Comparison of ENCODE assay signal across 24 cellular contexts in genomic region chr10:129841590-129841989, GRCh38.
DNase-seq lines count a peak whose midpoint lies in the region; ATAC-seq and TF ChIP-seq lines count a peak whose summit lies in the region.
"Had no signal": no experiment of that assay in that cellular context is flagged by ENCODE, and none has a peak within 500 bp of the region (broad histone marks: within the 10 kb centered on the region; RNA-seq: fewer than 3 reads in every experiment).

No MANE protein-coding gene starts in this region.

- H3K79me1 ChIP-seq in neuronal stem cell (ENCODE audit: low read depth, low read length) = no peaks in the 10 kb centered on the region

- H3K36me3 Mint-ChIP-seq in natural killer cell treated with Interleukin-12 subunit alpha and Interleukin-12 subunit beta and Interleukin-15 and Interleukin-18, amount 100 ng/mL, for 72 hours = no peaks in the 10 kb centered on the region
- H3K36me3 Mint-ChIP-seq in natural killer cell (no peaks in the 10 kb centered on the region), glutamatergic neuron (ENCODE audit: unreplicated experiment) (peaks cover 12% of the 10 kb centered on the region)
- H3K36me3 Mint-ChIP-seq: CD14-positive monocyte; CD4-positive, alpha-beta memory T cell; CD4-positive, CD25-positive, alpha-beta regulatory T cell; CD8-positive, alpha-beta memory T cell had no signal

- H3K27ac ChIP-seq in neuronal stem cell (replicated peaks; ENCODE audit: low read length) = no peak overlapping the region
- H3K27ac ChIP-seq: BLaER1 had no signal

- peak overlapping the region; percentile 8 for H2AK5ac ChIP-seq in neuronal stem cell (ENCODE audit: low read depth, low read length)

- WGBS in neuronal stem cell (ENCODE audit: extremely low coverage in 2 of 2, insufficient read length in 2 of 2, insufficient replicate concordance in 1 of 2), 2 donors = no CpG with 5 or more reads among the region's 9 CpGs

- H3K36me3 ChIP-seq in neuronal stem cell (replicated peaks in 1 of 2; ENCODE audit: control insufficient read depth in 2 of 2, insufficient read depth in 2 of 2, low read length in 2 of 2) = no peaks in the 10 kb centered on the region
- H3K36me3 ChIP-seq: BLaER1 had no signal

- no peak overlapping the region for H4K91ac ChIP-seq in neuronal stem cell (ENCODE audit: low read depth, low read length, poor library complexity)

- peak overlapping the region; percentile 7 for H3K18ac ChIP-seq in neuronal stem cell (ENCODE audit: low read length)

- H3K9me3 ChIP-seq in neuronal stem cell (replicated peaks in 1 of 2; ENCODE audit: control insufficient read depth in 2 of 2, insufficient read depth in 1 of 2, low read depth in 1 of 2, low read length in 2 of 2) = no peaks in the 10 kb centered on the region
- H3K9me3 ChIP-seq: BE2C, BLaER1 had no signal

- no peaks in the 10 kb centered on the region for H3K4me1 ChIP-seq in neuronal stem cell (ENCODE audit: control insufficient read depth in 2 of 2, insufficient read depth in 1 of 2, low read depth in 1 of 2, low read length in 2 of 2)
- H3K4me1 ChIP-seq: BE2C, BLaER1 had no signal

- intact Hi-C loops in natural killer cell (cut with micrococcal nuclease) = no loop called here

- TF ChIP-seq CTCF in natural killer cell (IDR thresholded peaks at IDR 0.05) = no peak
- no peak for TF ChIP-seq CTCF in glutamatergic neuron (IDR thresholded peaks at IDR 0.05; ENCODE audit: partially characterized antibody, unreplicated experiment)

- H2BK15ac ChIP-seq in neuronal stem cell (ENCODE audit: low read length) = no peak overlapping the region

- H3K9me3 Mint-ChIP-seq in natural killer cell treated with Interleukin-12 subunit alpha and Interleukin-12 subunit beta and Interleukin-15 and Interleukin-18, amount 100 ng/mL, for 72 hours = no peaks in the 10 kb centered on the region
- H3K9me3 Mint-ChIP-seq in natural killer cell = no peaks in the 10 kb centered on the region
- peaks cover 51% of the 10 kb centered on the region for H3K9me3 Mint-ChIP-seq in glutamatergic neuron (ENCODE audit: unreplicated experiment)
- H3K9me3 Mint-ChIP-seq: CD4-positive, CD25-positive, alpha-beta regulatory T cell had no signal

- no peak overlapping the region for H4K8ac ChIP-seq in neuronal stem cell (ENCODE audit: low read depth, low read length)

- H3K14ac ChIP-seq in neuronal stem cell (ENCODE audit: low read length) = no peak overlapping the region

- H3K23ac ChIP-seq in neuronal stem cell (ENCODE audit: low read depth, low read length, poor library complexity) = no peak overlapping the region

- peak; percentile 32 for DNase-seq in natural killer cell treated with Interleukin-12 subunit alpha and Interleukin-12 subunit beta and Interleukin-15 and Interleukin-18, amount 100 ng/mL, for 72 hours (ENCODE audit: low spot score)
- DNase-seq in natural killer cell = no peak
- DNase-seq in glutamatergic neuron = no peak
- DNase-seq in neuronal stem cell (ENCODE audit: low spot score) = no peak
- no peak for DNase-seq in NCI-H510A treated with DMSO at 0.1 percent for 48 hours (lab: John Stamatoyannopoulos, UW)
- DNase-seq: 8988T; ACHN; BE2C; C1 segment of cervical spinal cord; CD4-positive, alpha-beta memory T cell; CD4-positive, CD25-positive, alpha-beta regulatory T cell; CD8-positive, alpha-beta memory T cell; COR-L47; DMS 273 treated with DMSO at 0.1 percent for 48 hours; DMS153; DMS53; DMS79; DND-41; EL; GDM1 had no signal

- no peak overlapping the region for H3K4me2 ChIP-seq in neuronal stem cell (ENCODE audit: insufficient read depth, low read length, poor library complexity, severe bottlenecking)
- H3K4me2 ChIP-seq: BLaER1 had no signal

- H3K4me1 Mint-ChIP-seq in natural killer cell treated with Interleukin-12 subunit alpha and Interleukin-12 subunit beta and Interleukin-15 and Interleukin-18, amount 100 ng/mL, for 72 hours (ENCODE audit: low read depth in 2 of 2) = no peaks in the 10 kb centered on the region
- H3K4me1 Mint-ChIP-seq in natural killer cell (no peaks in the 10 kb centered on the region), glutamatergic neuron (ENCODE audit: low read depth, unreplicated experiment) (peaks cover 13% of the 10 kb centered on the region)
- H3K4me1 Mint-ChIP-seq: CD14-positive monocyte; CD4-positive, alpha-beta memory T cell; CD4-positive, CD25-positive, alpha-beta regulatory T cell; CD8-positive, alpha-beta memory T cell had no signal

- peak overlapping the region; percentile 32 for H2BK5ac ChIP-seq in neuronal stem cell (ENCODE audit: low read length)

- H3K27me3 ChIP-seq in neuronal stem cell (ENCODE audit: control insufficient read depth in 3 of 3, insufficient read depth in 3 of 3, low read depth in 1 of 3, low read length in 3 of 3) = no peaks in the 10 kb centered on the region
- H3K27me3 ChIP-seq: BE2C, BLaER1 had no signal

- no peak for ATAC-seq in natural killer cell treated with Interleukin-12 subunit alpha and Interleukin-12 subunit beta and Interleukin-15 and Interleukin-18, amount 100 ng/mL, for 72 hours
- no peak for ATAC-seq in natural killer cell
- no peak for ATAC-seq in HG02571 (IDR thresholded peaks at IDR 0.05; ENCODE audit: unreplicated experiment)
- ATAC-seq: GM12878 had no signal

- H3K4me3 Mint-ChIP-seq in natural killer cell treated with Interleukin-12 subunit alpha and Interleukin-12 subunit beta and Interleukin-15 and Interleukin-18, amount 100 ng/mL, for 72 hours = no peak overlapping the region
- H3K4me3 Mint-ChIP-seq in natural killer cell (no peak overlapping the region), glutamatergic neuron (ENCODE audit: unreplicated experiment) (no peak overlapping the region)
- H3K4me3 Mint-ChIP-seq: CD14-positive monocyte; CD4-positive, alpha-beta memory T cell; CD4-positive, CD25-positive, alpha-beta regulatory T cell; CD8-positive, alpha-beta memory T cell had no signal

- no peak overlapping the region for H2AFZ ChIP-seq in neuronal stem cell (ENCODE audit: low read length)

- no peak overlapping the region for H3K4ac ChIP-seq in neuronal stem cell (ENCODE audit: low read length)

- H3K4me3 ChIP-seq in neuronal stem cell (ENCODE audit: low read length in 2 of 2) = no peak overlapping the region
- H3K4me3 ChIP-seq: BLaER1, GM12878 had no signal

- no peak overlapping the region for H3K27ac Mint-ChIP-seq in natural killer cell treated with Interleukin-12 subunit alpha and Interleukin-12 subunit beta and Interleukin-15 and Interleukin-18, amount 100 ng/mL, for 72 hours
- H3K27ac Mint-ChIP-seq in natural killer cell = no peak overlapping the region
- peak overlapping the region; percentile 71 for H3K27ac Mint-ChIP-seq in glutamatergic neuron (ENCODE audit: unreplicated experiment)
- H3K27ac Mint-ChIP-seq: CD14-positive monocyte; CD4-positive, alpha-beta memory T cell; CD8-positive, alpha-beta memory T cell had no signal

- peaks cover 0 to 2% of the 10 kb centered on the region in 2 donors for H3K27me3 Mint-ChIP-seq in natural killer cell treated with Interleukin-12 subunit alpha and Interleukin-12 subunit beta and Interleukin-15 and Interleukin-18, amount 100 ng/mL, for 72 hours
- H3K27me3 Mint-ChIP-seq in natural killer cell (ENCODE audit: low read depth in 2 of 2) (no peaks in the 10 kb centered on the region), glutamatergic neuron (ENCODE audit: unreplicated experiment) (peaks cover 24% of the 10 kb centered on the region)
- H3K27me3 Mint-ChIP-seq: CD4-positive, CD25-positive, alpha-beta regulatory T cell had no signal

- H2BK120ac ChIP-seq in neuronal stem cell (ENCODE audit: low read depth, low read length) = no peak overlapping the region

- H3K9ac ChIP-seq in neuronal stem cell (ENCODE audit: low read depth, low read length, poor library complexity) = no peak overlapping the region
- H3K9ac ChIP-seq: BLaER1 had no signal

- H2BK12ac ChIP-seq in neuronal stem cell (ENCODE audit: low read length) = no peak overlapping the region
